ENCODE assay signal across 7 cellular contexts in the genomic region with DNA sequence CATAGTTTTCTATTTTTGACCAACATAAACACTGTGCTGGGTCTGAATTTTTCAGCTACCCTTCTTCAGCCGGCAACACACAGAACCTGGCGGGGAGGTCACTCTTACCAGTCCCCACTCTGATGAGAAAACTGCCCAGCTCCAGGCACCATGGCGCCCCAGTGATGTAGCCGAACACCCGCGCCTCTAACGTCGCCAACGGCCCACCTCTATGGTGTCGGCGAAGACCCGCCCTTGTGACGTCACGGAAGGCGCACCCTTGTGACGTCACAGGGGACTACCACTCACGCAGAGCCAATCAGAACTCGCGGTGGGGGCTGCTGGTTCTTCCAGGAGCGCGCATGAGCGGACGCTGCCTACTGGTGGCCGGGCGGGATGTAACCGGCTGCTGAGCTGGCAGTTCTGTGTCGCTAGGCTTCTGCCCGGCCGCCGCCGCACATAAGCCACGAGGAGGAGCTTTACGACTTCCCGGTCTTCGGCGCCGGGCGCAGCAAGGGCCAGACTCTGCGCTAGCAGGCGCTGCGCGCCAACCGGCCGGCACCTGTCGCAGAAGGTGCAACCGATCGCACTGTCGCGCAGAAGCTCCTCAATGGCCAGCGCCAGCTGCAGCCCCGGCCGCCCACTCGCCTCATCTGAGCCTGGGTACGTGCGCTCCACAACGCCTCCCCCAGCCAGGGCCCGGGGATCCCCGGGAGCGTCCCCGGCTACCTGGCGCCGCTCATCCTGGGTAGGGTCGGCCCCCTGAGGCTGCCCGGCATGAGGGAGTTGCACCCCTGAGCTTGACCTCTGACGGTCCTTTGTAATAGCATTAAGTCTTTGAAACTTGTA.
DNase-seq lines count a peak whose midpoint lies in the region; ATAC-seq, FAIRE-seq and TF ChIP-seq lines count a peak whose summit lies in the region.
"Not testable (repeated sequence)": the region's sequence is repeated elsewhere in the genome, so short reads cannot be mapped to it uniquely, and the experiment has no call there.

No MANE protein-coding gene starts in this region.

- DNase-seq in GM18507 (ENCODE audit: extremely low spot score, insufficient read length, low read depth); smooth muscle cell (lab: John Stamatoyannopoulos, UW; ENCODE audit: unreplicated experiment): not testable (repeated sequence)
- DNase-seq in M059J (ENCODE audit: low read depth) (peak; percentile 99), left colon (peak; percentile 99)
- peak; percentile 95 for DNase-seq in activated CD8-positive, alpha-beta memory T cell treated with anti-CD3 and anti-CD28 coated beads, Interleukin-2, amount 50 U/mL, for 24 hours (ENCODE audit: extremely low read depth)

- WGBS in ectodermal cell, 2 experiments = 0 to 1% methylated on average over 59 to 60 of the region's 65 CpGs
- WGBS in smooth muscle cell (ENCODE audit: low lambda C conversion rate) = 1% methylated on average over 53 of the region's 65 CpGs

- peak; percentile 89 for FAIRE-seq in GM18507 (lab: Jason Lieb, UNC)

- H3K4me3 ChIP-seq in ectodermal cell (ENCODE audit: insufficient read depth, low read depth, low read length) (peak overlapping the region; percentile 58), smooth muscle cell (peak overlapping the region; percentile 78)

- H3K27ac ChIP-seq in ectodermal cell (ENCODE audit: insufficient read depth, low read depth, low read length, poor library complexity, severe bottlenecking) (peak overlapping the region; percentile 84), smooth muscle cell (ENCODE audit: low read depth) (peak overlapping the region; percentile 78)

- not testable (repeated sequence) for TF ChIP-seq CTCF in smooth muscle cell (IDR thresholded peaks at IDR 0.05; ENCODE audit: borderline replicate concordance, insufficient read depth, poor library complexity, severe bottlenecking)

- H3F3A ChIP-seq in smooth muscle cell (ENCODE audit: low read depth) = not testable (repeated sequence)

- peak overlapping the region; percentile 68 for H3K9ac ChIP-seq in smooth muscle cell (ENCODE audit: low read depth)

- not testable (repeated sequence) for H4K20me1 ChIP-seq in smooth muscle cell (ENCODE audit: low read depth)

- peak overlapping the region; percentile 90 for H2AFZ ChIP-seq in smooth muscle cell (ENCODE audit: low read depth)

- not testable (repeated sequence) for H3K4me1 ChIP-seq in ectodermal cell (ENCODE audit: control insufficient read depth, insufficient read depth, low read length); smooth muscle cell (ENCODE audit: low read depth)

- peak; percentile 100 for ATAC-seq in HG02642 (IDR thresholded peaks at IDR 0.05; ENCODE audit: poor library complexity, unreplicated experiment)
- peak; percentile 100 for ATAC-seq in left colon

- H3K36me3 ChIP-seq in ectodermal cell (ENCODE audit: control insufficient read depth, insufficient read depth, low read length); smooth muscle cell (ENCODE audit: low read depth): not testable (repeated sequence)

- not testable (repeated sequence) for H3K27me3 ChIP-seq in ectodermal cell (ENCODE audit: control insufficient read depth, insufficient read depth, low read length, poor library complexity, severe bottlenecking); smooth muscle cell (ENCODE audit: low read depth)

- peak overlapping the region; percentile 92 for H3K4me2 ChIP-seq in smooth muscle cell

- peaks cover 11% of the 10 kb centered on the region for H3K79me2 ChIP-seq in smooth muscle cell (ENCODE audit: low read depth)

- H3K9me3 ChIP-seq in ectodermal cell (ENCODE audit: control insufficient read depth, low read length); smooth muscle cell (replicated peaks; ENCODE audit: low read depth): not testable (repeated sequence)

- intact Hi-C loops in left colon (cut with DNase I, micrococcal nuclease) = not testable (repeated sequence)
